ENCODE assay signal across 8 cellular contexts in genomic region chr19:40464059-40465024, GRCh38. TPM values are rescaled to one million over a fixed set of nuclear protein-coding genes. Genes with fewer than 3 reads are reported as not detected.
A peak's percentile ranks its signal among the peaks of the same experiment; 100 is the strongest.
DNase-seq lines count a peak whose midpoint lies in the region; ATAC-seq and TF ChIP-seq lines count a peak whose summit lies in the region.

No MANE protein-coding gene starts in this region.

- peak; percentile 29 for ATAC-seq in HCT116
- ATAC-seq in lower lobe of right lung = peak; percentile 64 to 71
- ATAC-seq in HG02759 (IDR thresholded peaks at IDR 0.05; ENCODE audit: unreplicated experiment) = no peak

- peak overlapping the region; percentile 89 for H3K27ac ChIP-seq in HCT116 (ENCODE audit: low read depth, low read length)
- peak overlapping the region; percentile 97 for H3K27ac ChIP-seq in lower lobe of right lung

- no peak for TF ChIP-seq POLR2A in HCT116 (IDR thresholded peaks at IDR 0.05; ENCODE audit: borderline replicate concordance, extremely low read depth, insufficient read depth, insufficient read length)

- H3K36me3 ChIP-seq in HCT116 (ENCODE audit: control insufficient read depth in 1 of 2, insufficient read depth in 2 of 2, low read length in 2 of 2) = no peaks in the 10 kb centered on the region
- no peaks in the 10 kb centered on the region for H3K36me3 ChIP-seq in lower lobe of right lung

- POLR2A ChIA-PET in HCT116 (lab: Charles Lee) = interaction anchor here (0.6 to 4.0 kb wide), 12 partner anchors 10 to 149 kb away, joined by 3 to 24 read pairs (median 4); partner anchors contain the start of genes SERTAD1 and SERTAD3

- peak; percentile 74 to 84 (median 83); a peak in 5 of 6 replicates for TF ChIP-seq CTCF in HCT116 (IDR thresholded peaks at IDR 0.05 in 2 of 3, conservative IDR thresholded peaks at IDR 0.05 in 1 of 3; ENCODE audit: borderline replicate concordance in 1 of 3, insufficient read depth in 1 of 3, low read depth in 2 of 3, low read length in 2 of 3)
- TF ChIP-seq CTCF in lower lobe of right lung (IDR thresholded peaks at IDR 0.05) = peak; percentile 89

- peak overlapping the region; percentile 94 for H3K9ac ChIP-seq in HCT116 (ENCODE audit: low read length)

- no peaks in the 10 kb centered on the region for H3K9me3 ChIP-seq in HCT116 (ENCODE audit: control insufficient read depth in 1 of 2, insufficient read depth in 1 of 2, low read depth in 1 of 2, low read length in 2 of 2)
- H3K9me3 ChIP-seq in lower lobe of right lung = no peaks in the 10 kb centered on the region

- intact Hi-C loops in HCT116 (cut with micrococcal nuclease) = loop anchor here (2.0 kb wide), 1 partner anchor 138 kb away; no protein-coding TSS in a partner anchor
- intact Hi-C loops in lower lobe of right lung (cut with DNase I) = no loop called here

- peaks cover 13 to 34% of the 10 kb centered on the region in 2 experiments for H3K4me1 ChIP-seq in HCT116 (ENCODE audit: control insufficient read depth in 1 of 2, insufficient read depth in 2 of 2, low read length in 2 of 2)
- H3K4me1 ChIP-seq in lower lobe of right lung = peaks cover 51% of the 10 kb centered on the region

- no peak overlapping the region for H2AFZ ChIP-seq in HCT116 (ENCODE audit: low read depth, low read length, poor library complexity, severe bottlenecking)

- H3K27me3 ChIP-seq in HCT116 (ENCODE audit: insufficient read depth, low read length) (no peaks in the 10 kb centered on the region), lower lobe of right lung (ENCODE audit: low read depth) (peaks cover 5% of the 10 kb centered on the region)

- peaks cover 22% of the 10 kb centered on the region; the same call in 1 of the 2 replicates for H3K79me2 ChIP-seq in HCT116 (ENCODE audit: insufficient read depth, low read length)

- DNase-seq in AML-193 (lab: John Stamatoyannopoulos, UW) (peak; percentile 39 to 53), HCT116 (ENCODE audit: low read depth, low spot score) (peak; percentile 85), NCI-H526 treated with DMSO at 0.1 percent for 48 hours (lab: John Stamatoyannopoulos, UW) (peak; percentile 64), ecto neural progenitor cell (ENCODE audit: low spot score) (peak; percentile 87), lower lobe of right lung (peak; percentile 88)
- DNase-seq in activated CD4-positive, alpha-beta T cell treated with anti-CD3 and anti-CD28 coated beads, Interleukin-2, amount 50 U/mL, for 48 hours = peak; percentile 88 to 89
- DNase-seq in stimulated activated CD4-positive, alpha-beta T cell treated with anti-CD3 and anti-CD28 coated beads, Interleukin-4, amount 100 ng/mL, for 4 hours = peak; percentile 69 to 73

- peak; percentile 80 for TF ChIP-seq RAD21 in HCT116 (IDR thresholded peaks at IDR 0.05; ENCODE audit: low read depth)

- RAD21 ChIA-PET in HCT116 (lab: Charles Lee; ENCODE audit: low non-redundant PET in 1 of 2, low total read pairs in 2 of 2, uncharacterized antibody in 2 of 2, unreplicated experiment in 2 of 2) = interaction anchor here (0.7 to 2.5 kb wide), 8 partner anchors 11 to 138 kb away, joined by 3 to 7 read pairs (median 3); no protein-coding TSS in a partner anchor

- H4K20me1 ChIP-seq in HCT116 (ENCODE audit: insufficient read depth) = no peaks in the 10 kb centered on the region

- CTCF ChIA-PET in HCT116 (lab: Charles Lee) = interaction anchor here (0.8 to 3.3 kb wide), 22 partner anchors 11 to 324 kb away, joined by 3 to 30 read pairs (median 5); partner anchors contain the start of genes LTBP4 and SERTAD1

- no peaks in the 10 kb centered on the region for H3K9me2 ChIP-seq in HCT116 (ENCODE audit: insufficient read depth)

- H3K4me2 ChIP-seq in HCT116 (ENCODE audit: low read length) = peak overlapping the region; percentile 94

- no TSS peak for BruUV-seq in HCT116 (replicated peaks; lab: Mats Ljungman, UMichigan)

- H3K4me3 ChIP-seq in HCT116 (replicated peaks in 1 of 2; ENCODE audit: low read depth in 1 of 2, low read length in 2 of 2) = peak overlapping the region; percentile 93 to 95
- H3K4me3 ChIP-seq in lower lobe of right lung = peak overlapping the region; percentile 86

TF ChIP-seq in HCT116, 20 proteins besides CTCF, POLR2A, EP300 and RAD21:
- TF ChIP-seq, protein P1, sequence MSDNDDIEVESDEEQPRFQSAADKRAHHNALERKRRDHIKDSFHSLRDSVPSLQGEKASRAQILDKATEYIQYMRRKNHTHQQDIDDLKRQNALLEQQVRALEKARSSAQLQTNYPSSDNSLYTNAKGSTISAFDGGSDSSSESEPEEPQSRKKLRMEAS (IDR thresholded peaks at IDR 0.05) = no peak; the same call in 1 of the 2 replicates
- no peak for TF ChIP-seq EZH2 (IDR thresholded peaks at IDR 0.05)
- TF ChIP-seq ZFX (IDR thresholded peaks at IDR 0.05) = no peak
- no peak for TF ChIP-seq CEBPB (IDR thresholded peaks at IDR 0.05; ENCODE audit: low read depth)
- TF ChIP-seq TCF7L2 (IDR thresholded peaks at IDR 0.05; ENCODE audit: borderline replicate concordance, extremely low read depth, insufficient read depth, insufficient read length) = no peak
- TF ChIP-seq CBX3 (IDR thresholded peaks at IDR 0.05; ENCODE audit: low read depth) = peak; percentile 25; the same call in 1 of the 2 replicates
- TF ChIP-seq, protein P2, sequence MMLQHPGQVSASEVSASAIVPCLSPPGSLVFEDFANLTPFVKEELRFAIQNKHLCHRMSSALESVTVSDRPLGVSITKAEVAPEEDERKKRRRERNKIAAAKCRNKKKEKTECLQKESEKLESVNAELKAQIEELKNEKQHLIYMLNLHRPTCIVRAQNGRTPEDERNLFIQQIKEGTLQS (IDR thresholded peaks at IDR 0.05) = no peak
- no peak for TF ChIP-seq REST (IDR thresholded peaks at IDR 0.05; ENCODE audit: low read depth)
- no peak for TF ChIP-seq ZBTB33 (IDR thresholded peaks at IDR 0.05; ENCODE audit: extremely low read depth, insufficient replicate concordance, low read length)
- TF ChIP-seq SIN3A (IDR thresholded peaks at IDR 0.05; ENCODE audit: low read depth) = no peak
- peak; percentile 19 for TF ChIP-seq YY1 (IDR thresholded peaks at IDR 0.05; ENCODE audit: extremely low read depth, insufficient replicate concordance, low read depth, low read length)
- TF ChIP-seq FOSL1 (IDR thresholded peaks at IDR 0.05; ENCODE audit: low read depth) = no peak; the same call in 1 of the 2 replicates
- TF ChIP-seq SP1 (IDR thresholded peaks at IDR 0.05; ENCODE audit: low read depth) = no peak
- TF ChIP-seq POLR2AphosphoS5 (IDR thresholded peaks at IDR 0.05; ENCODE audit: low read depth, low read length) = peak; percentile 14; the same call in 1 of the 2 replicates
- no peak for TF ChIP-seq EZH2phosphoT487 (IDR thresholded peaks at IDR 0.05; ENCODE audit: borderline replicate concordance)
- no peak for TF ChIP-seq ELF1 (IDR thresholded peaks at IDR 0.05; ENCODE audit: borderline replicate concordance, low read depth)

RNA-seq across cellular contexts. Expression of gene BLVRB, which starts 1.2 kb away (rescaled TPM):
- total RNA-seq in HCT116 (2021; ENCODE audit: unreplicated experiment) (113 TPM), lower lobe of right lung (123 TPM)
- polyA plus RNA-seq in HCT116 (2012) = 330 and 425 TPM in 2 replicates

RNA-seq across cellular contexts. Expression of gene SPTBN4, which starts 2.5 kb away (rescaled TPM):
- total RNA-seq in HCT116 (2021; ENCODE audit: unreplicated experiment) (4.6 TPM), lower lobe of right lung (0.53 TPM)
- 4.4 and 5.6 TPM in 2 replicates for polyA plus RNA-seq in HCT116 (2012)

RNA-seq across cellular contexts. Expression of gene SERTAD3, which starts 20.2 kb away (rescaled TPM):
- total RNA-seq in HCT116 (2021; ENCODE audit: unreplicated experiment) (32.4 TPM), lower lobe of right lung (30.7 TPM)
- polyA plus RNA-seq in HCT116 (2012) = 34.9 and 41.4 TPM in 2 replicates

RNA-seq across cellular contexts. Expression of gene SERTAD1, which starts 38.5 kb away (rescaled TPM):
- total RNA-seq in HCT116 (2021; ENCODE audit: unreplicated experiment) (30.3 TPM), lower lobe of right lung (17.6 TPM)
- polyA plus RNA-seq in HCT116 (2012) = 44.7 and 48.8 TPM in 2 replicates

RNA-seq across cellular contexts. Expression of gene PRX, which starts 51.2 kb away (rescaled TPM):
- total RNA-seq in HCT116 (2021; ENCODE audit: unreplicated experiment) (4.8 TPM), lower lobe of right lung (51.5 TPM)
- polyA plus RNA-seq in HCT116 (2012) = 4.8 and 5.1 TPM in 2 replicates
